ENCODE assay signal across 36 cellular contexts in genomic region chr1:54724771-54725170, GRCh38.
"Had no signal": no experiment of that assay in that cellular context is flagged by ENCODE, and none has a peak within 500 bp of the region (broad histone marks: within the 10 kb centered on the region; RNA-seq: fewer than 3 reads in every experiment).

No MANE protein-coding gene starts in this region.

- H3K27ac ChIP-seq: adrenal gland, body of pancreas, brain microvascular endothelial cell, breast epithelium, VCaP had no signal

- H3K27me3 ChIP-seq: adrenal gland, body of pancreas, brain microvascular endothelial cell, breast epithelium had no signal

- H3K27ac Mint-ChIP-seq: activated CD4-positive, alpha-beta memory T cell treated with anti-CD3 and anti-CD28 coated beads, Interleukin-2, amount 10 ng/mL, durations not matched to agents 7 days and 5 days; activated CD4-positive, alpha-beta T cell treated with anti-CD3 and anti-CD28 coated beads for 36 hours; activated CD4-positive, alpha-beta T cell treated with anti-CD3 and anti-CD28 coated beads, Interleukin-2, amount 10 ng/mL, durations not matched to agents 7 days and 5 days; activated CD8-positive, alpha-beta memory T cell treated with anti-CD3 and anti-CD28 coated beads, Interleukin-2, amount 10 ng/mL, durations not matched to agents 7 days and 5 days; activated CD8-positive, alpha-beta T cell treated with anti-CD3 and anti-CD28 coated beads, Interleukin-2, amount 10 ng/mL, durations not matched to agents 7 days and 5 days; activated naive CD4-positive, alpha-beta T cell treated with anti-CD3 and anti-CD28 coated beads for 36 hours; activated naive CD8-positive, alpha-beta T cell treated with anti-CD3 and anti-CD28 coated beads for 36 hours; activated T-cell treated with anti-CD3 and anti-CD28 coated beads, Interleukin-2, amount 50 U/mL, for 24 hours; T-helper 1 cell treated with Interleukin-12 subunit alpha and Interleukin-12 subunit beta and Interleukin-4 antibody, amounts not matched to agents 30 μg/mL and 1 μg/mL, for 36 hours; T-helper 2 cell treated with Interferon-gamma antibody and Interleukin-4, amounts not matched to agents 5 μg/mL and 100 μg/mL, for 36 hours; WTC11 had no signal

- H3K4me3 ChIP-seq: adrenal gland, body of pancreas, breast epithelium had no signal

- ATAC-seq: activated CD4-positive, alpha-beta T cell treated with anti-CD3 and anti-CD28 coated beads for 36 hours; activated CD4-positive, CD25-positive, alpha-beta regulatory T cell treated with anti-CD3 and anti-CD28 coated beads, Interleukin-2, amount 50 U/mL, for 24 hours; activated CD8-positive, alpha-beta memory T cell treated with anti-CD3 and anti-CD28 coated beads, Interleukin-2, amount 10 ng/mL, durations not matched to agents 7 days and 5 days; activated CD8-positive, alpha-beta T cell treated with anti-CD3 and anti-CD28 coated beads, Interleukin-2, amount 10 ng/mL, durations not matched to agents 7 days and 5 days; activated naive CD4-positive, alpha-beta T cell treated with anti-CD3 and anti-CD28 coated beads, Interleukin-2, amount 50 U/mL, for 72 hours; body of pancreas; WTC11 had no signal

- H3K9me3 Mint-ChIP-seq: activated CD4-positive, alpha-beta memory T cell treated with anti-CD3 and anti-CD28 coated beads, Interleukin-2, amount 10 ng/mL, durations not matched to agents 7 days and 5 days; activated naive CD4-positive, alpha-beta T cell treated with anti-CD3 and anti-CD28 coated beads for 36 hours; activated naive CD4-positive, alpha-beta T cell treated with anti-CD3 and anti-CD28 coated beads, Interleukin-2, amount 50 U/mL, for 72 hours; activated T-cell treated with anti-CD3 and anti-CD28 coated beads, Interleukin-2, amount 50 U/mL, for 24 hours; WTC11 had no signal

- H3K4me1 Mint-ChIP-seq: activated CD4-positive, alpha-beta memory T cell treated with anti-CD3 and anti-CD28 coated beads, Interleukin-2, amount 10 ng/mL, durations not matched to agents 7 days and 5 days; activated CD4-positive, alpha-beta T cell treated with anti-CD3 and anti-CD28 coated beads for 36 hours; activated CD4-positive, alpha-beta T cell treated with anti-CD3 and anti-CD28 coated beads, Interleukin-2, amount 10 ng/mL, durations not matched to agents 7 days and 5 days; activated CD8-positive, alpha-beta memory T cell treated with anti-CD3 and anti-CD28 coated beads, Interleukin-2, amount 10 ng/mL, durations not matched to agents 7 days and 5 days; activated naive CD8-positive, alpha-beta T cell treated with anti-CD3 and anti-CD28 coated beads for 36 hours had no signal

- H3K4me3 Mint-ChIP-seq: activated CD4-positive, alpha-beta memory T cell treated with anti-CD3 and anti-CD28 coated beads, Interleukin-2, amount 10 ng/mL, durations not matched to agents 7 days and 5 days; activated CD4-positive, alpha-beta T cell treated with anti-CD3 and anti-CD28 coated beads for 36 hours; activated CD4-positive, alpha-beta T cell treated with anti-CD3 and anti-CD28 coated beads, Interleukin-2, amount 10 ng/mL, durations not matched to agents 7 days and 5 days; activated CD8-positive, alpha-beta memory T cell treated with anti-CD3 and anti-CD28 coated beads, Interleukin-2, amount 10 ng/mL, durations not matched to agents 7 days and 5 days; activated CD8-positive, alpha-beta T cell treated with anti-CD3 and anti-CD28 coated beads, Interleukin-2, amount 10 ng/mL, durations not matched to agents 7 days and 5 days; activated naive CD4-positive, alpha-beta T cell treated with anti-CD3 and anti-CD28 coated beads for 36 hours; activated naive CD8-positive, alpha-beta T cell treated with anti-CD3 and anti-CD28 coated beads for 36 hours; activated T-cell treated with anti-CD3 and anti-CD28 coated beads, Interleukin-2, amount 50 U/mL, for 24 hours; T-helper 1 cell treated with Interleukin-12 subunit alpha and Interleukin-12 subunit beta and Interleukin-4 antibody, amounts not matched to agents 30 μg/mL and 1 μg/mL, for 36 hours; T-helper 2 cell treated with Interferon-gamma antibody and Interleukin-4, amounts not matched to agents 5 μg/mL and 100 μg/mL, for 36 hours; WTC11 had no signal

- H3K4me1 ChIP-seq: adrenal gland, body of pancreas, breast epithelium had no signal

- DNase-seq: activated CD4-positive, alpha-beta memory T cell treated with anti-CD3 and anti-CD28 coated beads, Interleukin-2, amount 10 ng/mL, durations not matched to agents 7 days and 5 days; activated CD4-positive, alpha-beta T cell treated with anti-CD3 and anti-CD28 coated beads for 1 hour; activated CD4-positive, alpha-beta T cell treated with anti-CD3 and anti-CD28 coated beads for 36 hours; activated CD4-positive, alpha-beta T cell treated with anti-CD3 and anti-CD28 coated beads for 48 hours; activated CD4-positive, alpha-beta T cell treated with anti-CD3 and anti-CD28 coated beads, Interleukin-2, amount 10 ng/mL, durations not matched to agents 7 days and 5 days; activated CD4-positive, alpha-beta T cell treated with anti-CD3 and anti-CD28 coated beads, Interleukin-2, amount 50 U/mL, for 48 hours; activated CD4-positive, CD25-positive, alpha-beta regulatory T cell; activated CD8-positive, alpha-beta memory T cell treated with anti-CD3 and anti-CD28 coated beads for 24 hours; activated CD8-positive, alpha-beta memory T cell treated with anti-CD3 and anti-CD28 coated beads, Interleukin-2, amount 10 ng/mL, durations not matched to agents 7 days and 5 days; activated CD8-positive, alpha-beta memory T cell treated with anti-CD3 and anti-CD28 coated beads, Interleukin-2, amount 50 U/mL, for 48 hours; activated CD8-positive, alpha-beta T cell treated with anti-CD3 and anti-CD28 coated beads, Interleukin-2, amount 10 ng/mL, durations not matched to agents 7 days and 5 days; activated effector memory CD4-positive, alpha-beta T cell treated with anti-CD3 and anti-CD28 coated beads, Interleukin-2, amount 50 U/mL, for 16 hours; activated gamma-delta T cell treated with Interleukin-2 at 50 U/mL for 16 hours; activated naive CD4-positive, alpha-beta T cell; activated naive CD4-positive, alpha-beta T cell treated with anti-CD3 and anti-CD28 coated beads for 36 hours; activated naive CD4-positive, alpha-beta T cell treated with anti-CD3 and anti-CD28 coated beads, Interleukin-2, amount 50 U/mL, for 16 hours; activated naive CD8-positive, alpha-beta T cell treated with anti-CD3 and anti-CD28 coated beads for 36 hours; activated T-cell treated with anti-CD3 and anti-CD28 coated beads, Interleukin-2, amount 50 U/mL, for 24 hours; activated T-cell treated with anti-CD3 and anti-CD28 coated beads, Interleukin-2, amount 50 U/mL, for 48 hours; adrenal gland; amniotic stem cell; aorta; body of pancreas; brain microvascular endothelial cell; central memory CD4-positive, alpha-beta T cell; SW 1271; T-helper 1 cell; T-helper 2 cell; T-helper 9 cell had no signal

- H3K9me3 ChIP-seq: adrenal gland, body of pancreas, breast epithelium had no signal

- H3K27me3 Mint-ChIP-seq: activated CD4-positive, alpha-beta memory T cell treated with anti-CD3 and anti-CD28 coated beads, Interleukin-2, amount 10 ng/mL, durations not matched to agents 7 days and 5 days; activated CD4-positive, alpha-beta T cell treated with anti-CD3 and anti-CD28 coated beads for 36 hours; activated CD4-positive, alpha-beta T cell treated with anti-CD3 and anti-CD28 coated beads, Interleukin-2, amount 10 ng/mL, durations not matched to agents 7 days and 5 days; activated CD8-positive, alpha-beta memory T cell treated with anti-CD3 and anti-CD28 coated beads, Interleukin-2, amount 10 ng/mL, durations not matched to agents 7 days and 5 days; activated naive CD8-positive, alpha-beta T cell treated with anti-CD3 and anti-CD28 coated beads for 36 hours; activated T-cell treated with anti-CD3 and anti-CD28 coated beads, Interleukin-2, amount 50 U/mL, for 24 hours had no signal
